Comparison of ENCODE assay signal across 1 cellular context in genomic region chr3:155392138-155392537, GRCh38.
TF ChIP-seq lines count a peak whose summit lies in the region.

No MANE protein-coding gene starts in this region.

TF ChIP-seq in SK-N-SH, 30 proteins besides CTCF, POLR2A, EP300 and RAD21 (continued from another document):
- TF ChIP-seq ZBTB33 (IDR thresholded peaks at IDR 0.05; ENCODE audit: borderline replicate concordance, low read depth) = no peak
- TF ChIP-seq FOXJ3 (CRISPR knock-in tag; IDR thresholded peaks at IDR 0.05) = no peak
- no peak for TF ChIP-seq POLR2AphosphoS5 (IDR thresholded peaks at IDR 0.05; ENCODE audit: low read depth, low read length)
- TF ChIP-seq MAX (IDR thresholded peaks at IDR 0.05; ENCODE audit: low read depth) = no peak
- TF ChIP-seq REST (IDR thresholded peaks at IDR 0.05; ENCODE audit: low read depth, low read length) = no peak
- TF ChIP-seq TAF1 (IDR thresholded peaks at IDR 0.05; ENCODE audit: borderline replicate concordance, low read depth, low read length) = no peak
- TF ChIP-seq RXRA (IDR thresholded peaks at IDR 0.05; ENCODE audit: borderline replicate concordance, low read depth) = no peak
- TF ChIP-seq MEF2A (IDR thresholded peaks at IDR 0.05; ENCODE audit: borderline replicate concordance, low read depth) = no peak
